ENCODE assay signal across 17 cellular contexts in genomic region chr2:187543488-187543887, GRCh38. TPM values are rescaled to one million over a fixed set of nuclear protein-coding genes. Genes with fewer than 3 reads are reported as not detected.
DNase-seq lines count a peak whose midpoint lies in the region; TF ChIP-seq lines count a peak whose summit lies in the region.
"Had no signal": no experiment of that assay in that cellular context is flagged by ENCODE, and none has a peak within 500 bp of the region (broad histone marks: within the 10 kb centered on the region; RNA-seq: fewer than 3 reads in every experiment).

No MANE protein-coding gene starts in this region.

- H3K9ac ChIP-seq in HUES48 (ENCODE audit: low read depth, low read length) = no peak overlapping the region
- H3K9ac ChIP-seq in fibroblast of lung (ENCODE audit: insufficient read depth, low read length) = no peak overlapping the region

- H3K4me3 ChIP-seq in HUES48 (ENCODE audit: low read depth, low read length) = no peak overlapping the region
- peak overlapping the region in 1 of 4 experiments; percentile 4 for H3K4me3 ChIP-seq in fibroblast of lung (replicated peaks in 1 of 4; ENCODE audit: control extremely low read depth in 1 of 4, insufficient read depth in 1 of 4, low read depth in 3 of 4, low read length in 4 of 4)
- H3K4me3 ChIP-seq in HAP-1 = no peak overlapping the region
- no peak overlapping the region for H3K4me3 ChIP-seq in sigmoid colon
- H3K4me3 ChIP-seq: pancreas, spleen had no signal

- no peak for TF ChIP-seq CTCF in 22Rv1 (IDR thresholded peaks at IDR 0.05)
- TF ChIP-seq CTCF in fibroblast of lung (conservative IDR thresholded peaks at IDR 0.05 in 1 of 2, IDR thresholded peaks at IDR 0.05 in 1 of 2; ENCODE audit: low read depth in 1 of 2, low read length in 2 of 2) = no peak
- TF ChIP-seq CTCF in osteocyte (IDR thresholded peaks at IDR 0.05) = no peak
- TF ChIP-seq CTCF in sigmoid colon (IDR thresholded peaks at IDR 0.05) = no peak

- peaks cover 55% of the 10 kb centered on the region for H3K79me2 ChIP-seq in fibroblast of lung (ENCODE audit: control insufficient read depth, insufficient read depth, low read length)

- H3K4me1 ChIP-seq in HUES48 (ENCODE audit: control insufficient read depth, insufficient read depth, low read length) (peaks cover 47% of the 10 kb centered on the region), fibroblast of lung (ENCODE audit: control insufficient read depth, extremely low read depth, insufficient read depth, low read length) (peaks cover 27% of the 10 kb centered on the region), HAP-1 (no peaks in the 10 kb centered on the region), sigmoid colon (no peaks in the 10 kb centered on the region)

- H3K27ac ChIP-seq in 22Rv1 (peak overlapping the region; percentile 31; the same call in 1 of the 2 replicates), HUES48 (ENCODE audit: low read depth, low read length) (peak overlapping the region; percentile 10), fibroblast of lung (ENCODE audit: insufficient read depth, low read length) (peak overlapping the region; percentile 54), sigmoid colon (peak overlapping the region in 1 of 4 donors; percentile 16)
- H3K27ac ChIP-seq: pancreas had no signal

- H3K4me3 Mint-ChIP-seq in osteocyte (ENCODE audit: unreplicated experiment) = no peak overlapping the region
- H3K4me3 Mint-ChIP-seq: activated naive CD8-positive, alpha-beta T cell; T-cell had no signal

- peak overlapping the region; percentile 9 for H3K4me2 ChIP-seq in fibroblast of lung (ENCODE audit: extremely low read depth, insufficient read depth, low read length)

- H3K36me3 Mint-ChIP-seq in osteocyte (ENCODE audit: unreplicated experiment) = peaks cover 39% of the 10 kb centered on the region
- H3K36me3 Mint-ChIP-seq: activated naive CD8-positive, alpha-beta T cell; T-cell had no signal

- H3K9me3 Mint-ChIP-seq in osteocyte (ENCODE audit: unreplicated experiment) = no peaks in the 10 kb centered on the region

- H3K27ac Mint-ChIP-seq in osteocyte (ENCODE audit: unreplicated experiment) = peak overlapping the region; percentile 94
- H3K27ac Mint-ChIP-seq: activated naive CD8-positive, alpha-beta T cell; T-cell had no signal

- DNase-seq in fibroblast of lung (ENCODE audit: low read depth in 2 of 2) (no peak), osteocyte (ENCODE audit: extremely low spot score, unreplicated experiment) (no peak), HAP-1 (ENCODE audit: low spot score in 2 of 2) (no peak), DMS53 treated with DMSO at 0.1 percent for 48 hours (lab: John Stamatoyannopoulos, UW; ENCODE audit: unreplicated experiment) (no peak), sigmoid colon (no peak)
- no peak for DNase-seq in activated CD8-positive, alpha-beta memory T cell treated with anti-CD3 and anti-CD28 coated beads for 24 hours
- DNase-seq: activated CD4-positive, alpha-beta T cell treated with anti-CD3 and anti-CD28 coated beads, Interleukin-2, amount 50 U/mL, for 48 hours; activated T-cell treated with anti-CD3 and anti-CD28 coated beads, Interleukin-2, amount 50 U/mL, for 48 hours; islet precursor cell; NK-92 treated with Interleukin-12 subunit alpha and Interleukin-12 subunit beta, amount 100 ng/mL, for 24 hours; pancreas; spleen; T-cell; trophoblast cell had no signal

- intact Hi-C loops in sigmoid colon (cut with DNase I) = no loop called here

- H3K27me3 ChIP-seq in HUES48 (ENCODE audit: control insufficient read depth, insufficient read depth, low read length) = no peaks in the 10 kb centered on the region
- no peaks in the 10 kb centered on the region for H3K27me3 ChIP-seq in fibroblast of lung (ENCODE audit: control insufficient read depth, insufficient read depth, low read length)
- H3K27me3 ChIP-seq in HAP-1 (ENCODE audit: low read depth) = no peaks in the 10 kb centered on the region
- no peaks in the 10 kb centered on the region for H3K27me3 ChIP-seq in sigmoid colon
- H3K27me3 ChIP-seq: pancreas, spleen had no signal

- no peaks in the 10 kb centered on the region for H3K36me3 ChIP-seq in HUES48 (ENCODE audit: control insufficient read depth, insufficient read depth, low read length)
- no peaks in the 10 kb centered on the region for H3K36me3 ChIP-seq in fibroblast of lung (ENCODE audit: control insufficient read depth, insufficient read depth, low read length)
- no peaks in the 10 kb centered on the region for H3K36me3 ChIP-seq in HAP-1 (replicated peaks)
- H3K36me3 ChIP-seq in sigmoid colon = no peaks in the 10 kb centered on the region
- H3K36me3 ChIP-seq: pancreas, spleen had no signal

- H4K20me1 ChIP-seq in fibroblast of lung (ENCODE audit: control insufficient read depth, extremely low read depth, insufficient read depth, low read length) = no peaks in the 10 kb centered on the region

- H3K27me3 Mint-ChIP-seq in osteocyte (ENCODE audit: unreplicated experiment) = no peaks in the 10 kb centered on the region
- H3K27me3 Mint-ChIP-seq: T-cell had no signal

- no peak for TF ChIP-seq POLR2A in sigmoid colon (IDR thresholded peaks at IDR 0.05)

- in situ Hi-C loops in HAP-1 (cut with MboI; ENCODE audit: low sequenced_read_pairs) = no loop called here

- H2AFZ ChIP-seq in fibroblast of lung (ENCODE audit: low read length) = no peak overlapping the region

- H3K9me3 ChIP-seq in HUES48 (ENCODE audit: control insufficient read depth, insufficient read depth, low read length) (no peaks in the 10 kb centered on the region), fibroblast of lung (ENCODE audit: control insufficient read depth, insufficient read depth, low read depth, low read length) (no peaks in the 10 kb centered on the region), HAP-1 (no peaks in the 10 kb centered on the region), sigmoid colon (no peaks in the 10 kb centered on the region)
- H3K9me3 ChIP-seq: pancreas had no signal

- no peak for TF ChIP-seq EP300 in sigmoid colon (IDR thresholded peaks at IDR 0.05)

- peaks cover 88% of the 10 kb centered on the region for H3K4me1 Mint-ChIP-seq in osteocyte (ENCODE audit: unreplicated experiment)
- H3K4me1 Mint-ChIP-seq: T-cell had no signal

RNA-seq across cellular contexts. Expression of gene TFPI, which starts 10.7 kb away (rescaled TPM):
- 111 and 117 TPM in 2 replicates for total RNA-seq in fibroblast of lung
- 141 and 274 TPM in 2 replicates for polyA plus RNA-seq in fibroblast of lung
- polyA plus RNA-seq in fibroblast of lung (2012) = 74.5 and 168 TPM in 2 replicates
- polyA minus RNA-seq in fibroblast of lung (ENCODE audit: low replicate concordance) = 12.9 and 40.0 TPM in 2 replicates
- total RNA-seq in osteocyte = 325 and 334 TPM in 2 replicates
- 10 to 100 TPM; 29.3 to 83.1 (median 64.9) TPM for total RNA-seq in sigmoid colon
- 10 to 100 TPM in 2 of 3 donors, 1 to 10 TPM in 1; 2.3 to 25.8 (median 15.9) TPM for polyA plus RNA-seq in sigmoid colon
